ENCODE assay signal across 10 cellular contexts in the genomic region with DNA sequence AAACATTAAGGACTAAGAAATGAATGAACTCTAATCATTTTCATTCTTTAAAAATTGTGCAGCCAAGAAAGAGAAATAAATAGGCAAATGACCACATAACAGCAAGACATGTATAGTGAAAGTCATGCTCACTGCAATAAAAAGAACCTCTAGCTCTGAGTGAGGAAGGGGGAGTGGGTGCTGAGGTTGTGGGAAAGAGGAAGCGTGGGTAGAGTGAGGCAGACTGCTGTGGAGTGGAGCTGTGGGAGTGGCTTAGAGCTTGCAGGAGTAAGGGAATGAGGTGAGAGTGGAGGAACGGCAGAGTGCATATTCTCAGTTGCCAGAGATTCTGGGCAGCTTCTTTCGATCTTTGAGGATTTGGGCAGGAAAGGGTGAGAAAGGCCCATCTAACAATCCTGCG. TPM values are rescaled to one million over a fixed set of nuclear protein-coding genes. Genes with fewer than 3 reads are reported as not detected.
DNase-seq lines count a peak whose midpoint lies in the region; ATAC-seq and TF ChIP-seq lines count a peak whose summit lies in the region.
"Had no signal": no experiment of that assay in that cellular context is flagged by ENCODE, and none has a peak within 500 bp of the region (broad histone marks: within the 10 kb centered on the region; RNA-seq: fewer than 3 reads in every experiment).

No MANE protein-coding gene starts in this region.

- H3K4me1 ChIP-seq in adrenal gland (replicated peaks in 1 of 2), result no peaks in the 10 kb centered on the region
- no peaks in the 10 kb centered on the region for H3K4me1 ChIP-seq in ovary (ENCODE audit: insufficient read depth)

- H3K36me3 ChIP-seq in adrenal gland (replicated peaks in 1 of 2), result no peaks in the 10 kb centered on the region
- no peaks in the 10 kb centered on the region for H3K36me3 ChIP-seq in ovary
- H3K36me3 ChIP-seq: SJCRH30 had no signal

- H3K4me3 Mint-ChIP-seq in osteocyte (ENCODE audit: unreplicated experiment), result no peak overlapping the region

- no peak for TF ChIP-seq EP300 in ovary (IDR thresholded peaks at IDR 0.05)

- H3K27me3 Mint-ChIP-seq in osteocyte (ENCODE audit: unreplicated experiment), result peaks cover 30% of the 10 kb centered on the region

- no peaks in the 10 kb centered on the region for H3K9me3 ChIP-seq in adrenal gland (replicated peaks in 1 of 3)
- no peaks in the 10 kb centered on the region for H3K9me3 ChIP-seq in ovary
- H3K9me3 ChIP-seq: SJCRH30 had no signal

- DNase-seq in NOMO-1 treated with DMSO at 0.1 percent for 48 hours (lab: John Stamatoyannopoulos, UW; ENCODE audit: unreplicated experiment) (peak; percentile 68), adrenal gland (peak in 5 of 7 donors; percentile 10 to 53 (median 22)), ecto neural progenitor cell (ENCODE audit: low spot score) (no peak), ovary (no peak), kidney glomerular epithelial cell (lab: John Stamatoyannopoulos, UW) (no peak), osteocyte (ENCODE audit: extremely low spot score, unreplicated experiment) (no peak)
- DNase-seq in stimulated activated CD4-positive, alpha-beta T cell treated with anti-CD3 and anti-CD28 coated beads, TNF-alpha, amount 100 ng/mL, for 4 hours (ENCODE audit: low read depth in 3 of 3), result peak in 2 of 3 experiments; percentile 4 to 5
- DNase-seq: SJCRH30 had no signal

- intact Hi-C loops in adrenal gland (cut with DNase I) (no loop called here), ovary (cut with DNase I) (no loop called here)

- TF ChIP-seq CTCF in adrenal gland (IDR thresholded peaks at IDR 0.05) (no peak), ovary (IDR thresholded peaks at IDR 0.05) (no peak), osteocyte (IDR thresholded peaks at IDR 0.05) (no peak)

- H3K27ac Mint-ChIP-seq in osteocyte (ENCODE audit: unreplicated experiment), result no peak overlapping the region

- peak; percentile 72 for ATAC-seq in GM19395 (IDR thresholded peaks at IDR 0.05; ENCODE audit: unreplicated experiment)

- TF ChIP-seq POLR2A in adrenal gland (IDR thresholded peaks at IDR 0.05) (no peak), ovary (IDR thresholded peaks at IDR 0.05) (no peak)

- 62 to 72% (median 63%) methylated on average over 4 of the region's 4 CpGs for WGBS in adrenal gland, 4 donors
- 16 to 29% (median 19%) methylated on average over 4 of the region's 4 CpGs for WGBS in ovary, 3 donors

- no peaks in the 10 kb centered on the region for H3K4me1 Mint-ChIP-seq in osteocyte (ENCODE audit: unreplicated experiment)

- H3K4me3 ChIP-seq in adrenal gland (no peak overlapping the region), ovary (no peak overlapping the region)
- H3K4me3 ChIP-seq: SJCRH30 had no signal

- no peaks in the 10 kb centered on the region for H3K9me3 Mint-ChIP-seq in osteocyte (ENCODE audit: unreplicated experiment)

- H3K36me3 Mint-ChIP-seq in osteocyte (ENCODE audit: unreplicated experiment), result no peaks in the 10 kb centered on the region

- H3K27me3 ChIP-seq in adrenal gland, result no peaks in the 10 kb centered on the region
- no peaks in the 10 kb centered on the region for H3K27me3 ChIP-seq in ovary
- H3K27me3 ChIP-seq: SJCRH30 had no signal

- H3K27ac ChIP-seq in adrenal gland (no peak overlapping the region), ovary (no peak overlapping the region)
- H3K27ac ChIP-seq: SJCRH30 had no signal

RNA-seq across cellular contexts. Expression of a gene that starts 10.4 kb away (rescaled TPM):
- total RNA-seq in adrenal gland (not detected), ovary (not detected), osteocyte (not detected in 2 replicates)
- polyA plus RNA-seq in adrenal gland (not detected), ovary (not detected)
- total RNA-seq: bronchial epithelial cell, SJCRH30 had no signal

RNA-seq across cellular contexts. Expression of a gene that starts 20.0 kb away (rescaled TPM):
- total RNA-seq in adrenal gland, result not detected
- under 1 TPM in 1 of 3 donors, not detected in 2; 0.03 TPM for polyA plus RNA-seq in adrenal gland
- not detected for total RNA-seq in ovary
- polyA plus RNA-seq in ovary, result not detected
- not detected in 2 replicates for total RNA-seq in osteocyte
- total RNA-seq: bronchial epithelial cell, SJCRH30 had no signal

RNA-seq across cellular contexts. Expression of a gene that starts 48.0 kb away (rescaled TPM):
- total RNA-seq in adrenal gland, result not detected
- not detected for polyA plus RNA-seq in adrenal gland
- not detected for total RNA-seq in ovary
- not detected for polyA plus RNA-seq in ovary
- total RNA-seq in osteocyte, result not detected in 2 replicates
- total RNA-seq: bronchial epithelial cell, SJCRH30 had no signal

RNA-seq across cellular contexts. Expression of a gene that starts 53.1 kb away (rescaled TPM):
- 10 to 100 TPM in 1 of 8 donors, 1 to 10 TPM in 7; 2.7 to 20.2 (median 6.3) TPM for total RNA-seq in adrenal gland
- polyA plus RNA-seq in adrenal gland, result 10 to 100 TPM in 1 of 3 donors, 1 to 10 TPM in 2; 5.3 to 13.7 (median 7.6) TPM
- total RNA-seq in ovary, result 10 to 100 TPM in 6 of 7 donors, 1 to 10 TPM in 1; 6.6 to 17.5 (median 11.7) TPM
- polyA plus RNA-seq in ovary, result 10 to 100 TPM; 11.7 to 14.7 TPM
- 17.6 and 19.9 TPM in 2 replicates for total RNA-seq in osteocyte

RNA-seq across cellular contexts. Expression of a gene that starts 59.9 kb away (rescaled TPM):
- total RNA-seq in adrenal gland (10 to 100 TPM; 14.5 to 21.8 (median 17.3) TPM), ovary (10 to 100 TPM; 13.6 to 28.1 (median 23.1) TPM), osteocyte (22.4 and 22.7 TPM in 2 replicates)
- polyA plus RNA-seq in adrenal gland (10 to 100 TPM; 11.1 to 11.5 (median 11.5) TPM), ovary (10 to 100 TPM; 16.8 to 23.2 TPM)

Comparison
In these comparisons a context has a peak if more than half of its experiments do, and no peak if none do; other contexts are left out.
1. DNase-seq: peak in NOMO-1 treated with DMSO at 0.1 percent for 48 hours (single experiment), adrenal gland (5 of 7) and stimulated activated CD4-positive, alpha-beta T cell treated with anti-CD3 and anti-CD28 coated beads, TNF-alpha, amount 100 ng/mL, for 4 hours (2 of 3); none in ecto neural progenitor cell (single experiment), ovary (0 of 5), kidney glomerular epithelial cell (single experiment) and osteocyte (single experiment).